22 cellular contexts compared by ENCODE assay signal in the genomic region with DNA sequence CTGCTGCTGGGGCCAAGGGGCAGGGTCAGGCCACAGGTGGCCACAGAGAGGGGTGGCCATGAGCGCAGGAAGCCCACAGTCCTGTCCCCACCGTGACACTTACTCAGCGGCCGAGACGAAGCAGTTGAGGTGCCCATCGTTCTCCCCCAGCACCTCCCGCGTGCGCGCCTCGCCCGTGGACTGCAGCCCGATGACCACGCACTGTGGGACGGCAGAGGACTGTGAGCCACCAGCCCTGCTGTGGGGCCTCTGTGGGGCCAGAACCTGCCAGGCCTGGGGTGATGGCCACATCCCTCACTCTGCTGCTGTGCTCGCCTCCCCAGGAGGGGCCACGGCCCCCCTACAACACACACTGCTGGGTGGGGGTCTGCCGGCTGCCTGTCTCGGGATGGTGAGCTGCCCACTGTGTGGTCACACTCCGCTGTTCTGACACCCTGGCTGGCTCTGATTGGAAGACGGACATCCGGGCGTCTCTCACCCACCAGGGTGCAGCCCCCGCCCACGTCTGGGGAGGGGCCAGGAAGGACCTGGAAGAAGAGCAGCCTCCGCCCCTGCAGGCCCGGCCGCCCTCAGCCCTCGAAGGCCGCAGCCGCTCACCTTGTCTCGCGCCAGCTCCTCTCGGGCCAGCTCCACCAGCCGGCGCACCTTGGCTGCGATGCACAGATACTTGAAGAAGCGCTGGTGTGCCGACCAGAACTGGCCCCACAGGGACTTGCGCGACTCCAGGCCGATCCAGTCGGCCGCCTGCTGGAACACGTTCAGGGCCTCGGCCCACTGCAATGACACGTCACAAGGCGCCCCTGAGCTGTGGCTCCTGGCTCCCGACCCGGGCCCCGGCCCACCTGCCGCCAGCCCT. TPM values are rescaled to one million over a fixed set of nuclear protein-coding genes. Genes with fewer than 3 reads are reported as not detected.
DNase-seq lines count a peak whose midpoint lies in the region; ATAC-seq and TF ChIP-seq lines count a peak whose summit lies in the region.
"Had no signal": no experiment of that assay in that cellular context is flagged by ENCODE, and none has a peak within 500 bp of the region (broad histone marks: within the 10 kb centered on the region; RNA-seq: fewer than 3 reads in every experiment).

No MANE protein-coding gene starts in this region.

- H3K4me3 ChIP-seq in heart right ventricle (no peak overlapping the region), NT2/D1 (ENCODE audit: insufficient read length, low read depth) (no peak overlapping the region)
- H3K4me3 ChIP-seq: GM12878, GM23248, PC-9, SJSA1 had no signal

- H3K27me3 ChIP-seq in heart right ventricle (no peaks in the 10 kb centered on the region), NT2/D1 (ENCODE audit: insufficient read depth, insufficient read length) (no peaks in the 10 kb centered on the region)
- H3K27me3 ChIP-seq: SJSA1 had no signal

- H3K36me3 ChIP-seq in heart right ventricle (peaks cover 9 to 100% (median 30%) of the 10 kb centered on the region in 9 donors), NT2/D1 (ENCODE audit: insufficient read depth, insufficient read length, low read length) (peaks cover 88% of the 10 kb centered on the region)

- no peak for ATAC-seq in left cardiac atrium
- ATAC-seq in heart right ventricle = no peak
- no peak for ATAC-seq in GM21360 (IDR thresholded peaks at IDR 0.05; ENCODE audit: unreplicated experiment)
- no peak for ATAC-seq in GM19455 (IDR thresholded peaks at IDR 0.05; ENCODE audit: unreplicated experiment)
- ATAC-seq: GM12878 had no signal

- peak overlapping the region; percentile 50 for H3K9ac ChIP-seq in NT2/D1 (ENCODE audit: insufficient read length, low read depth)
- H3K9ac ChIP-seq: GM23248 had no signal

- H3K9me3 ChIP-seq in heart right ventricle = no peaks in the 10 kb centered on the region
- no peaks in the 10 kb centered on the region for H3K9me3 ChIP-seq in NT2/D1 (ENCODE audit: insufficient read depth, low read length)
- H3K9me3 ChIP-seq: Caco-2, SJSA1 had no signal

- no peak overlapping the region for H3K27ac ChIP-seq in heart right ventricle
- H3K27ac ChIP-seq: GM23248, PC-9, SJSA1 had no signal

- DNase-seq in left cardiac atrium = peak; percentile 22
- DNase-seq in heart right ventricle = no peak
- no peak for DNase-seq in NT2/D1 (ENCODE audit: low read depth, low spot score)
- DNase-seq in iPS-NIHi11 (ENCODE audit: low spot score) = peak; percentile 51
- no peak for DNase-seq in activated T-cell treated with anti-CD3 and anti-CD28 coated beads, Interleukin-2, amount 50 U/mL, for 48 hours
- no peak for DNase-seq in activated gamma-delta T cell (lab: John Stamatoyannopoulos, UW)
- DNase-seq: 8988T; Caco-2; CD4-positive, alpha-beta T cell; GM23248; Karpas-422; MM.1S; NCI-H1092; NCI-H1436 treated with DMSO at 0.1 percent for 48 hours; NCI-H2029; NCI-H345; NCI-H524 treated with DMSO at 0.1 percent for 48 hours; PC-9 had no signal

- H3K4me1 ChIP-seq in heart right ventricle = peaks cover 12 to 23% (median 19%) of the 10 kb centered on the region in 9 donors
- H3K4me1 ChIP-seq in NT2/D1 (ENCODE audit: insufficient read depth, insufficient read length) = peaks cover 27% of the 10 kb centered on the region

- intact Hi-C loops in left cardiac atrium (cut with DNase I) = loop anchor here (5.0 kb wide), 2 partner anchors 65 to 75 kb away; no protein-coding TSS in a partner anchor
- intact Hi-C loops in heart right ventricle (cut with DNase I) = no loop called here

- TF ChIP-seq CTCF in heart right ventricle (IDR thresholded peaks at IDR 0.05) = no peak

- WGBS in heart right ventricle, 2 donors = 93 to 94% methylated on average over 52 of the region's 52 CpGs

RNA-seq across cellular contexts. Expression of a gene that starts 13.2 kb away (rescaled TPM):
- total RNA-seq in left cardiac atrium = 100 to 1,000 TPM; 378 to 432 TPM
- total RNA-seq in heart right ventricle = 100 to 1,000 TPM; 244 to 405 (median 299) TPM
- polyA plus RNA-seq in heart right ventricle = 100 to 1,000 TPM; 461 to 487 TPM

RNA-seq across cellular contexts. Expression of a gene that starts 21.8 kb away (rescaled TPM):
- total RNA-seq in left cardiac atrium (100 to 1,000 TPM; 142 to 143 TPM), heart right ventricle (100 to 1,000 TPM; 111 to 215 (median 134) TPM)
- 100 to 1,000 TPM; 116 to 212 TPM for polyA plus RNA-seq in heart right ventricle

RNA-seq across cellular contexts. Expression of a gene that starts 50.0 kb away (rescaled TPM):
- total RNA-seq in left cardiac atrium (10 to 100 TPM; 10.6 to 12.6 TPM), heart right ventricle (10 to 100 TPM in 1 of 10 donors, 1 to 10 TPM in 9; 1.9 to 27.4 (median 4.1) TPM)
- polyA plus RNA-seq in heart right ventricle = 1 to 10 TPM; 4.4 to 8.6 TPM

RNA-seq across cellular contexts. Expression of a gene that starts 57.1 kb away (rescaled TPM):
- total RNA-seq in left cardiac atrium (10 to 100 TPM; 27.2 to 64.2 TPM), heart right ventricle (10 to 100 TPM; 12.6 to 61.3 (median 16.1) TPM)
- polyA plus RNA-seq in heart right ventricle = 10 to 100 TPM; 12.6 to 18.7 TPM

Comparison
In these comparisons a context has a peak if more than half of its experiments do, and no peak if none do; other contexts are left out.
1. DNase-seq: peak in left cardiac atrium (single experiment) and iPS-NIHi11 (single experiment); none in heart right ventricle (0 of 2), NT2/D1 (single experiment), activated T-cell treated with anti-CD3 and anti-CD28 coated beads, Interleukin-2, amount 50 U/mL, for 48 hours (0 of 2) and activated gamma-delta T cell (single experiment).
2. intact Hi-C loops: an anchor here in left cardiac atrium (5.0 kb wide); none called in heart right ventricle.